In genomic region chr2:131527131-131528001, GRCh38 we compare ENCODE assay signal across 8 cellular contexts. TPM values are rescaled to one million over a fixed set of nuclear protein-coding genes. Genes with fewer than 3 reads are reported as not detected.
DNase-seq lines count a peak whose midpoint lies in the region; ATAC-seq and TF ChIP-seq lines count a peak whose summit lies in the region.
"Not testable (repeated sequence)": the region's sequence is repeated elsewhere in the genome, so short reads cannot be mapped to it uniquely, and the experiment has no call there.

CCDC74A (plus strand) TSS chr2:131527888; CDS start chr2:131527971, 83 bp downstream.

- not testable (repeated sequence) for H3K36me3 Mint-ChIP-seq in brain

- TF ChIP-seq CTCF in AG04449 (IDR thresholded peaks at IDR 0.05; ENCODE audit: insufficient read depth, low read length, missing control alignments); brain (conservative IDR thresholded peaks at IDR 0.05): not testable (repeated sequence)

- CTCF ChIA-PET in AG04449 (lab: Yijun Ruan, JAX), result not testable (repeated sequence)

- peak within 1 kb of the TSS in 4 of 5 experiments; percentile 70 to 96 (median 90) for H3K27ac Mint-ChIP-seq in brain

- peak; percentile 94 for ATAC-seq in GM19324 (IDR thresholded peaks at IDR 0.05; ENCODE audit: low FRiP score, unreplicated experiment)
- ATAC-seq in HG03175 (IDR thresholded peaks at IDR 0.05; ENCODE audit: unreplicated experiment), result peak; percentile 84

- peak within 1 kb of the TSS; percentile 81 to 89 (median 87) for H3K4me3 Mint-ChIP-seq in brain

- peak within 1 kb of the TSS; percentile 39 for H3K4me3 ChIP-seq in AG04449 (ENCODE audit: low read depth, low read length)

- POLR2A ChIA-PET in AG04449 (lab: Yijun Ruan, JAX), result not testable (repeated sequence)

- not testable (repeated sequence) for H3K4me1 Mint-ChIP-seq in brain

- H3K9me3 Mint-ChIP-seq in brain, result not testable (repeated sequence)

- not testable (repeated sequence) for DNase-seq in AG04449 (ENCODE audit: low read depth, low spot score)
- DNase-seq in NCI-H2196 (lab: John Stamatoyannopoulos, UW; ENCODE audit: unreplicated experiment) (peak; percentile 78), inferior parietal cortex (ENCODE audit: extremely low spot score) (peak; percentile 29)
- DNase-seq in activated CD4-positive, CD25-positive, alpha-beta regulatory T cell (lab: John Stamatoyannopoulos, UW), result peak; percentile 37 to 75 (median 60)
- peak; percentile 50 to 77 for DNase-seq in stimulated activated CD4-positive, alpha-beta T cell treated with anti-CD3 and anti-CD28 coated beads, Interleukin-12 subunit alpha, Interleukin-12 subunit beta, amount 100 ng/mL, for 24 hours (ENCODE audit: low read depth in 2 of 2)

- H3K27me3 Mint-ChIP-seq in brain, result not testable (repeated sequence)

RNA-seq across cellular contexts. Expression of gene CCDC74A, which starts in this region (rescaled TPM):
- polyA plus RNA-seq in brain (ENCODE audit: insufficient read depth, low read depth, low replicate concordance), result 32.3 TPM
